Comparison of ENCODE assay signal across 11 cellular contexts in genomic region chr10:102267748-102268147, GRCh38. TPM values are rescaled to one million over a fixed set of nuclear protein-coding genes. Genes with fewer than 3 reads are reported as not detected.
DNase-seq lines count a peak whose midpoint lies in the region; ATAC-seq lines count a peak whose summit lies in the region.
"Had no signal": no experiment of that assay in that cellular context is flagged by ENCODE, and none has a peak within 500 bp of the region (broad histone marks: within the 10 kb centered on the region; RNA-seq: fewer than 3 reads in every experiment).

No MANE protein-coding gene starts in this region.

- peak overlapping the region; percentile 85 for H3K27ac Mint-ChIP-seq in activated T-cell treated with anti-CD3 and anti-CD28 coated beads, Interleukin-2, amount 50 U/mL, for 72 hours
- H3K27ac Mint-ChIP-seq in activated T-helper 17 cell treated with anti-CD3 and anti-CD28 coated beads, Interleukin-2, amount 50 U/mL, for 72 hours, result peak overlapping the region; percentile 96

- H3K36me3 Mint-ChIP-seq in activated T-cell treated with anti-CD3 and anti-CD28 coated beads, Interleukin-2, amount 50 U/mL, for 72 hours (ENCODE audit: insufficient read depth in 2 of 2), result peaks cover 0 to 7% of the 10 kb centered on the region in 2 donors
- peaks cover 49% of the 10 kb centered on the region for H3K36me3 Mint-ChIP-seq in activated T-helper 17 cell treated with anti-CD3 and anti-CD28 coated beads, Interleukin-2, amount 50 U/mL, for 72 hours (ENCODE audit: low read depth)

- no peaks in the 10 kb centered on the region for H3K9me3 Mint-ChIP-seq in activated T-cell treated with anti-CD3 and anti-CD28 coated beads, Interleukin-2, amount 50 U/mL, for 72 hours
- H3K9me3 Mint-ChIP-seq in activated T-helper 17 cell treated with anti-CD3 and anti-CD28 coated beads, Interleukin-2, amount 50 U/mL, for 72 hours, result no peaks in the 10 kb centered on the region

- DNase-seq in activated T-cell treated with anti-CD3 and anti-CD28 coated beads, Interleukin-2, amount 50 U/mL, for 72 hours, result no peak
- no peak for DNase-seq in activated T-cell treated with anti-CD3 and anti-CD28 coated beads, Interleukin-2, amount 50 U/mL, for 1 hour
- DNase-seq in fibroblast of the conjunctiva (ENCODE audit: low read depth) (peak; percentile 36), stromal cell of bone marrow (ENCODE audit: low read depth) (peak; percentile 53), cerebellar nuclear complex (lab: John Stamatoyannopoulos, UW) (no peak), NCI-H187 treated with DMSO at 0.1 percent for 48 hours (lab: John Stamatoyannopoulos, UW) (no peak), AML-193 (lab: John Stamatoyannopoulos, UW) (no peak)
- DNase-seq: dorsolateral prefrontal cortex, NCI-H2171 treated with DMSO at 0.1 percent for 48 hours had no signal

- H3K4me1 Mint-ChIP-seq in activated T-cell treated with anti-CD3 and anti-CD28 coated beads, Interleukin-2, amount 50 U/mL, for 72 hours (ENCODE audit: low read depth), result peaks cover 45% of the 10 kb centered on the region
- peaks cover 37% of the 10 kb centered on the region for H3K4me1 Mint-ChIP-seq in activated T-helper 17 cell treated with anti-CD3 and anti-CD28 coated beads, Interleukin-2, amount 50 U/mL, for 72 hours

- H3K27me3 Mint-ChIP-seq in activated T-cell treated with anti-CD3 and anti-CD28 coated beads, Interleukin-2, amount 50 U/mL, for 72 hours (ENCODE audit: low read depth), result no peaks in the 10 kb centered on the region
- H3K27me3 Mint-ChIP-seq in activated T-helper 17 cell treated with anti-CD3 and anti-CD28 coated beads, Interleukin-2, amount 50 U/mL, for 72 hours, result no peaks in the 10 kb centered on the region

- peak overlapping the region; percentile 34 to 71 for H3K4me3 Mint-ChIP-seq in activated T-cell treated with anti-CD3 and anti-CD28 coated beads, Interleukin-2, amount 50 U/mL, for 72 hours
- H3K4me3 Mint-ChIP-seq in activated T-helper 17 cell treated with anti-CD3 and anti-CD28 coated beads, Interleukin-2, amount 50 U/mL, for 72 hours, result peak overlapping the region; percentile 72

- ATAC-seq in activated T-cell treated with anti-CD3 and anti-CD28 coated beads, Interleukin-2, amount 50 U/mL, for 72 hours (replicated peaks in 1 of 2), result peak; percentile 90 to 96
- peak; percentile 93 for ATAC-seq in activated T-helper 17 cell treated with anti-CD3 and anti-CD28 coated beads, Interleukin-2, amount 50 U/mL, for 72 hours (replicated peaks)

RNA-seq across cellular contexts. Expression of gene GBF1, which starts 22.4 kb away (rescaled TPM):
- 10 to 100 TPM; 44.2 to 47.6 TPM for total RNA-seq in activated T-cell treated with anti-CD3 and anti-CD28 coated beads, Interleukin-2, amount 50 U/mL, for 72 hours
- total RNA-seq in activated T-helper 17 cell treated with anti-CD3 and anti-CD28 coated beads, Interleukin-2, amount 50 U/mL, for 72 hours, result 10 to 100 TPM; 28.5 to 38.9 TPM

RNA-seq across cellular contexts. Expression of gene PITX3, which starts 26.4 kb away (rescaled TPM):
- total RNA-seq in activated T-cell treated with anti-CD3 and anti-CD28 coated beads, Interleukin-2, amount 50 U/mL, for 72 hours, result under 1 TPM; 0.24 to 0.28 TPM
- under 1 TPM in 1 of 2 donors, not detected in 1; 0.17 TPM for total RNA-seq in activated T-helper 17 cell treated with anti-CD3 and anti-CD28 coated beads, Interleukin-2, amount 50 U/mL, for 72 hours
- total RNA-seq: vagina had no signal

RNA-seq across cellular contexts. Expression of gene ELOVL3, which starts 41.6 kb away (rescaled TPM):
- total RNA-seq in activated T-cell treated with anti-CD3 and anti-CD28 coated beads, Interleukin-2, amount 50 U/mL, for 72 hours, result under 1 TPM in 1 of 2 donors, not detected in 1; 0.24 TPM
- under 1 TPM; 0.24 to 0.32 TPM for total RNA-seq in activated T-helper 17 cell treated with anti-CD3 and anti-CD28 coated beads, Interleukin-2, amount 50 U/mL, for 72 hours
- total RNA-seq: vagina had no signal

Comparison
In these comparisons a context has a peak if more than half of its experiments do, and no peak if none do; other contexts are left out.
1. DNase-seq: peak in fibroblast of the conjunctiva (single experiment) and stromal cell of bone marrow (single experiment); none in activated T-cell treated with anti-CD3 and anti-CD28 coated beads, Interleukin-2, amount 50 U/mL, for 72 hours (0 of 2), activated T-cell treated with anti-CD3 and anti-CD28 coated beads, Interleukin-2, amount 50 U/mL, for 1 hour (single experiment), cerebellar nuclear complex (0 of 2), NCI-H187 treated with DMSO at 0.1 percent for 48 hours (single experiment) and AML-193 (0 of 2).